ENCODE assay signal across 7 cellular contexts in genomic region chr7:2529161-2530075, GRCh38. TPM values are rescaled to one million over a fixed set of nuclear protein-coding genes. Genes with fewer than 3 reads are reported as not detected.
A peak's percentile ranks its signal among the peaks of the same experiment; 100 is the strongest.
DNase-seq lines count a peak whose midpoint lies in the region; ATAC-seq and TF ChIP-seq lines count a peak whose summit lies in the region.

No MANE protein-coding gene starts in this region.

- H2BK12ac ChIP-seq in neuronal stem cell (ENCODE audit: low read length): no peak overlapping the region

- H3K18ac ChIP-seq in neuronal stem cell (ENCODE audit: low read length): peak overlapping the region; percentile 80

- no peaks in the 10 kb centered on the region for H3K9me3 ChIP-seq in neuronal stem cell (replicated peaks in 1 of 2; ENCODE audit: control insufficient read depth in 2 of 2, insufficient read depth in 1 of 2, low read depth in 1 of 2, low read length in 2 of 2)

- TF ChIP-seq CTCF in epithelial cell of esophagus (IDR thresholded peaks at IDR 0.05; ENCODE audit: insufficient read depth, low read depth, low read length, missing control alignments): no peak

- peaks cover 28% of the 10 kb centered on the region for H3K79me1 ChIP-seq in neuronal stem cell (ENCODE audit: low read depth, low read length)

- peaks cover 42 to 46% of the 10 kb centered on the region in 2 donors for H3K36me3 ChIP-seq in neuronal stem cell (replicated peaks in 1 of 2; ENCODE audit: control insufficient read depth in 2 of 2, insufficient read depth in 2 of 2, low read length in 2 of 2)

- H2AK5ac ChIP-seq in neuronal stem cell (ENCODE audit: low read depth, low read length): peak overlapping the region; percentile 68

- H4K8ac ChIP-seq in neuronal stem cell (ENCODE audit: low read depth, low read length): peak overlapping the region; percentile 4

- peak overlapping the region; percentile 80 for H3K23ac ChIP-seq in neuronal stem cell (ENCODE audit: low read depth, low read length, poor library complexity)

- ATAC-seq in GM19351 (IDR thresholded peaks at IDR 0.05; ENCODE audit: unreplicated experiment) (peak; percentile 42), HG03457 (IDR thresholded peaks at IDR 0.05; ENCODE audit: unreplicated experiment) (no peak)

- H2BK15ac ChIP-seq in neuronal stem cell (ENCODE audit: low read length): peak overlapping the region; percentile 75

- peak overlapping the region; percentile 47 for H3K14ac ChIP-seq in neuronal stem cell (ENCODE audit: low read length)

- H3K4me3 ChIP-seq in epithelial cell of esophagus (ENCODE audit: low read length) (no peak overlapping the region), neuronal stem cell (ENCODE audit: low read length in 2 of 2) (no peak overlapping the region)

- DNase-seq in KG1 (lab: John Stamatoyannopoulos, UW) (peak; percentile 79), epithelial cell of esophagus (ENCODE audit: low read depth) (peak; percentile 35), neuronal stem cell (ENCODE audit: low spot score) (no peak), NCI-H446 (lab: John Stamatoyannopoulos, UW) (no peak)
- DNase-seq in activated CD4-positive, alpha-beta T cell treated with anti-CD3 and anti-CD28 coated beads, Interleukin-2, amount 50 U/mL, for 48 hours: peak; percentile 54 to 66

- no peak overlapping the region for H3K4ac ChIP-seq in neuronal stem cell (ENCODE audit: low read length)

- no peak overlapping the region for H3K4me2 ChIP-seq in neuronal stem cell (ENCODE audit: insufficient read depth, low read length, poor library complexity, severe bottlenecking)

- H2AFZ ChIP-seq in neuronal stem cell (ENCODE audit: low read length): no peak overlapping the region

- H3K4me1 ChIP-seq in neuronal stem cell (ENCODE audit: control insufficient read depth in 2 of 2, insufficient read depth in 1 of 2, low read depth in 1 of 2, low read length in 2 of 2): peaks cover 39 to 44% of the 10 kb centered on the region in 2 donors

- no peaks in the 10 kb centered on the region for H3K27me3 ChIP-seq in neuronal stem cell (ENCODE audit: control insufficient read depth in 3 of 3, insufficient read depth in 3 of 3, low read depth in 1 of 3, low read length in 3 of 3)

- H3K9ac ChIP-seq in neuronal stem cell (ENCODE audit: low read depth, low read length, poor library complexity): no peak overlapping the region

- no peak overlapping the region for H2BK120ac ChIP-seq in neuronal stem cell (ENCODE audit: low read depth, low read length)

- peak overlapping the region; percentile 42 for H2BK5ac ChIP-seq in neuronal stem cell (ENCODE audit: low read length)

- peak overlapping the region; percentile 53 for H4K91ac ChIP-seq in neuronal stem cell (ENCODE audit: low read depth, low read length, poor library complexity)

- WGBS in neuronal stem cell (ENCODE audit: extremely low coverage in 2 of 2, insufficient read length in 2 of 2, insufficient replicate concordance in 1 of 2), 2 donors: no CpG with 5 or more reads among the region's 30 CpGs

- peak overlapping the region; percentile 46 for H3K27ac ChIP-seq in neuronal stem cell (replicated peaks; ENCODE audit: low read length)

RNA-seq across cellular contexts. Expression of gene LFNG, which starts 9.8 kb away (rescaled TPM):
- 84.0 TPM for polyA plus RNA-seq in neuronal stem cell (2013, experiment 1 of 2)
- 82.3 TPM for polyA plus RNA-seq in neuronal stem cell (2013, experiment 2 of 2)

RNA-seq across cellular contexts. Expression of gene BRAT1, which starts 25.9 kb away (rescaled TPM):
- 18.7 TPM for polyA plus RNA-seq in neuronal stem cell (2013, experiment 1 of 2)
- polyA plus RNA-seq in neuronal stem cell (2013, experiment 2 of 2): 18.1 TPM

RNA-seq across cellular contexts. Expression of gene IQCE, which starts 29.4 kb away (rescaled TPM):
- polyA plus RNA-seq in neuronal stem cell (2013, experiment 1 of 2): 10.4 TPM
- polyA plus RNA-seq in neuronal stem cell (2013, experiment 2 of 2): 10.3 TPM

RNA-seq across cellular contexts. Expression of gene GRIFIN, which starts 53.2 kb away (rescaled TPM):
- not detected for polyA plus RNA-seq in neuronal stem cell (2013, experiment 1 of 2)
- polyA plus RNA-seq in neuronal stem cell (2013, experiment 2 of 2): not detected

Comparison
In these comparisons a context has a peak if more than half of its experiments do, and no peak if none do; other contexts are left out.
1. DNase-seq: peak in KG1 (single experiment), activated CD4-positive, alpha-beta T cell treated with anti-CD3 and anti-CD28 coated beads, Interleukin-2, amount 50 U/mL, for 48 hours (2 of 2) and epithelial cell of esophagus (single experiment); none in neuronal stem cell (single experiment) and NCI-H446 (0 of 2).